In the genomic region with DNA sequence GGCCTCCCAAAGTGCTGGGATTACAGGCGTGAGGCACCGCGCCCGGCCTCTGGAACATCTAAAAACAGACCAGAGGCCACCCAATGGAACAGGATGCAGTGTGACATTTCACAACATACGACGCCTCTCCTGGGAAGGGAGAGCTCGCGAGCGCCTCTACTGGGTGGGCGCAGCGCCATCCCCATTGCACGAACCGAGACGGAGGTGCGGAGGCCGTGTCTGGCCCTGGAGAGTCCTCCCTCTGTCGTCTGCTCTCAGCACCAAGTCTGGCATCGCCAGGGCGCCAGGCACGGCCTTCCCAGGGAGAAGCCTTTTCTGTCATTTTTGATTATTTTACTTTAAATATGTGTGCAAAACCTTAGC, we compare ENCODE assay signal across 1 cellular context.
TF ChIP-seq lines count a peak whose summit lies in the region.

No MANE protein-coding gene starts in this region.

TF ChIP-seq in K562, 482 proteins besides CTCF, POLR2A, EP300 and RAD21 (continued from another document):
- TF ChIP-seq YY1 (IDR thresholded peaks at IDR 0.05; ENCODE audit: borderline replicate concordance in 1 of 3, control insufficient read depth in 1 of 3, extremely low read depth in 1 of 3, insufficient read depth in 3 of 3, insufficient read length in 1 of 3, insufficient replicate concordance in 2 of 3, low read depth in 1 of 3, low read length in 2 of 3), result peak in 1 of 3 experiments; percentile 6
- TF ChIP-seq BCOR (IDR thresholded peaks at IDR 0.05), result no peak
- no peak for TF ChIP-seq SRSF7 (optimal IDR thresholded peaks at IDR 0.05; ENCODE audit: low read depth, low read length)
- no peak for TF ChIP-seq NFRKB (IDR thresholded peaks at IDR 0.05; ENCODE audit: low read depth)
- TF ChIP-seq U2AF1 (optimal IDR thresholded peaks at IDR 0.05; ENCODE audit: low read depth, low read length), result no peak
- TF ChIP-seq ZNF717 (CRISPR knock-in tag; IDR thresholded peaks at IDR 0.05), result no peak
- peak in 1 of 2 experiments; percentile 48 for TF ChIP-seq E2F6 (IDR thresholded peaks at IDR 0.05; ENCODE audit: borderline replicate concordance in 1 of 2, extremely low read depth in 1 of 2, insufficient read depth in 1 of 2, insufficient read length in 1 of 2, low read depth in 1 of 2, low read length in 1 of 2, poor library complexity in 1 of 2, severe bottlenecking in 1 of 2)
- no peak for TF ChIP-seq ZNF584 (CRISPR knock-in tag; IDR thresholded peaks at IDR 0.05; ENCODE audit: low read depth)
- TF ChIP-seq, protein P1, sequence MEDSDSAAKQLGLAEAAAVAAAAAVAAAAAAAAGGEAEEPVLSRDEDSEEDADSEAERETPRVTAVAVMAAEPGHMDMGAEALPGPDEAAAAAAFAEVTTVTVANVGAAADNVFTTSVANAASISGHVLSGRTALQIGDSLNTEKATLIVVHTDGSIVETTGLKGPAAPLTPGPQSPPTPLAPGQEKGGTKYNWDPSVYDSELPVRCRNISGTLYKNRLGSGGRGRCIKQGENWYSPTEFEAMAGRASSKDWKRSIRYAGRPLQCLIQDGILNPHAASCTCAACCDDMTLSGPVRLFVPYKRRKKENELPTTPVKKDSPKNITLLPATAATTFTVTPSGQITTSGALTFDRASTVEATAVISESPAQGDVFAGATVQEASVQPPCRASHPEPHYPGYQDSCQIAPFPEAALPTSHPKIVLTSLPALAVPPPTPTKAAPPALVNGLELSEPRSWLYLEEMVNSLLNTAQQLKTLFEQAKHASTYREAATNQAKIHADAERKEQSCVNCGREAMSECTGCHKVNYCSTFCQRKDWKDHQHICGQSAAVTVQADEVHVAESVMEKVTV (CRISPR knock-in tag; IDR thresholded peaks at IDR 0.05), result no peak
- no peak for TF ChIP-seq NFATC3 (IDR thresholded peaks at IDR 0.05)
